ENCODE assay signal across 9 cellular contexts in genomic region chr17:49388290-49388640, GRCh38. TPM values are rescaled to one million over a fixed set of nuclear protein-coding genes. Genes with fewer than 3 reads are reported as not detected.
A peak's percentile ranks its signal among the peaks of the same experiment; 100 is the strongest.
DNase-seq lines count a peak whose midpoint lies in the region; ATAC-seq, FAIRE-seq and TF ChIP-seq lines count a peak whose summit lies in the region.
"Had no signal": no experiment of that assay in that cellular context is flagged by ENCODE, and none has a peak within 500 bp of the region (broad histone marks: within the 10 kb centered on the region; RNA-seq: fewer than 3 reads in every experiment).

No MANE protein-coding gene starts in this region.

- H3K27me3 ChIP-seq in HepG2 (ENCODE audit: control insufficient read depth in 1 of 2, insufficient read depth in 2 of 2, low read length in 2 of 2) (no peaks in the 10 kb centered on the region), tibial artery (peaks cover 0 to 25% of the 10 kb centered on the region in 2 donors)
- H3K27me3 ChIP-seq: SJCRH30 had no signal

- POLR2A ChIA-PET in HepG2 (lab: Yijun Ruan, JAX) = interaction anchor here (1.8 kb wide), 1 partner anchor 27 kb away, joined by 4 read pairs; no protein-coding TSS in a partner anchor

- FAIRE-seq in GM12891 (lab: Jason Lieb, UNC) (no peak), HepG2 (lab: Jason Lieb, UNC) (no peak), D721Med (lab: Jason Lieb, UNC) (no peak)

- no peak for TF ChIP-seq RAD21 in HepG2 (CRISPR knock-in tag; IDR thresholded peaks at IDR 0.05)

- no peak for TF ChIP-seq CTCF in HepG2 (CRISPR knock-in tag; IDR thresholded peaks at IDR 0.05)
- TF ChIP-seq CTCF in tibial artery (IDR thresholded peaks at IDR 0.05) = no peak
- TF ChIP-seq CTCF in D721Med (IDR thresholded peaks at IDR 0.05; ENCODE audit: insufficient read depth, missing control alignments) = no peak

- no peaks in the 10 kb centered on the region for H3K79me2 ChIP-seq in HepG2 (ENCODE audit: insufficient read depth, low read length)

- H2AFZ ChIP-seq in HepG2 (ENCODE audit: low read length) = no peak overlapping the region

- peak overlapping the region; percentile 78 for H3K4me3 Mint-ChIP-seq in T-helper 2 cell treated with Interferon-gamma antibody and Interleukin-4, amounts not matched to agents 5 μg/mL and 100 μg/mL, for 36 hours

- no peak for DNase-seq in GM12891 (ENCODE audit: insufficient read length, low spot score)
- no peak for DNase-seq in T-helper 2 cell treated with Interferon-gamma antibody and Interleukin-4, amounts not matched to agents 5 μg/mL and 100 μg/mL, for 36 hours (ENCODE audit: low spot score)
- no peak for DNase-seq in HepG2 (ENCODE audit: low spot score)
- DNase-seq in NCI-H2107 (lab: John Stamatoyannopoulos, UW) = no peak
- no peak for DNase-seq in tibial artery
- no peak for DNase-seq in stimulated activated CD8-positive, alpha-beta memory T cell treated with anti-CD3 and anti-CD28 coated beads, Interleukin-4, amount 100 ng/mL, for 48 hours
- DNase-seq in D721Med (ENCODE audit: insufficient read length, low spot score) = no peak
- DNase-seq: SJCRH30 had no signal

- BruUV-seq in HepG2 (replicated peaks; lab: Mats Ljungman, UMichigan) = no TSS peak

- TF ChIP-seq POLR2A in GM12891 (IDR thresholded peaks at IDR 0.05; ENCODE audit: low read depth, low read length) (no peak), HepG2 (IDR thresholded peaks at IDR 0.05; ENCODE audit: insufficient read depth in 1 of 2, low read depth in 2 of 2, low read length in 2 of 2) (no peak)

- H3K4me2 ChIP-seq in HepG2 (ENCODE audit: low read depth, low read length) = peak overlapping the region; percentile 69

- CTCF ChIA-PET in HepG2 (lab: Yijun Ruan, JAX; ENCODE audit: low intra/inter-chr PET ratio, low total read pairs) = no interaction called here

- H4K20me1 ChIP-seq in HepG2 (ENCODE audit: insufficient read depth, low read length) = no peaks in the 10 kb centered on the region

- H3K4me1 ChIP-seq in HepG2 (ENCODE audit: insufficient read depth, low read length) (peaks cover 61% of the 10 kb centered on the region), tibial artery (peaks cover 0 to 19% (median 0%) of the 10 kb centered on the region in 4 donors)

- intact Hi-C loops in HepG2 (cut with micrococcal nuclease; ENCODE audit: unreplicated experiment) (no loop called here), tibial artery (cut with DNase I; ENCODE audit: low total_unique reads) (no loop called here)

- peaks cover 42% of the 10 kb centered on the region for H3K4me1 Mint-ChIP-seq in T-helper 2 cell treated with Interferon-gamma antibody and Interleukin-4, amounts not matched to agents 5 μg/mL and 100 μg/mL, for 36 hours (ENCODE audit: low read depth)

- H3K36me3 Mint-ChIP-seq in T-helper 2 cell treated with Interferon-gamma antibody and Interleukin-4, amounts not matched to agents 5 μg/mL and 100 μg/mL, for 36 hours (ENCODE audit: low read depth) = peaks cover 5% of the 10 kb centered on the region

- H3K27ac ChIP-seq in HepG2 (ENCODE audit: extremely low read length, insufficient read depth, low read length) = no peak overlapping the region
- no peak overlapping the region for H3K27ac ChIP-seq in tibial artery
- H3K27ac ChIP-seq: SJCRH30 had no signal

- in situ Hi-C loops in HepG2 (cut with HindIII; ENCODE audit: extremely low pct_ligation_motif_present, low pct_unique_long_range_greater_than_20kb) = no loop called here

- 42% methylated on average over 6 of the region's 6 CpGs for WGBS in HepG2 (ENCODE audit: low lambda C conversion rate)

- TF ChIP-seq EP300 in HepG2 (IDR thresholded peaks at IDR 0.05; ENCODE audit: low read depth in 2 of 2, low read length in 2 of 2) = no peak
- TF ChIP-seq EP300 in HepG2 (CRISPR knock-in tag; IDR thresholded peaks at IDR 0.05; ENCODE audit: borderline replicate concordance) = no peak

- H3K9me3 ChIP-seq in HepG2 (ENCODE audit: low read length) (no peaks in the 10 kb centered on the region), tibial artery (no peaks in the 10 kb centered on the region)
- H3K9me3 ChIP-seq: SJCRH30 had no signal

- H3K36me3 ChIP-seq in HepG2 (replicated peaks in 1 of 2; ENCODE audit: control insufficient read depth in 1 of 2, insufficient read depth in 2 of 2, low read length in 2 of 2) (no peaks in the 10 kb centered on the region), tibial artery (no peaks in the 10 kb centered on the region)
- H3K36me3 ChIP-seq: SJCRH30 had no signal

- H3K27ac Mint-ChIP-seq in T-helper 2 cell treated with Interferon-gamma antibody and Interleukin-4, amounts not matched to agents 5 μg/mL and 100 μg/mL, for 36 hours = peak overlapping the region; percentile 91

- peaks cover 7% of the 10 kb centered on the region for H3K27me3 Mint-ChIP-seq in T-helper 2 cell treated with Interferon-gamma antibody and Interleukin-4, amounts not matched to agents 5 μg/mL and 100 μg/mL, for 36 hours (ENCODE audit: low read depth)

- peak overlapping the region in 1 of 3 experiments; percentile 9; a peak in 1 of 6 replicates for H3K4me3 ChIP-seq in HepG2 (replicated peaks in 1 of 3; ENCODE audit: insufficient read depth in 1 of 3, low read depth in 2 of 3, low read length in 3 of 3)
- H3K4me3 ChIP-seq in tibial artery = no peak overlapping the region
- H3K4me3 ChIP-seq: SJCRH30 had no signal

- peak; percentile 51 for ATAC-seq in HG02678 (IDR thresholded peaks at IDR 0.05; ENCODE audit: unreplicated experiment)
- no peak for ATAC-seq in HepG2

- H3K9me3 Mint-ChIP-seq in T-helper 2 cell treated with Interferon-gamma antibody and Interleukin-4, amounts not matched to agents 5 μg/mL and 100 μg/mL, for 36 hours = no peaks in the 10 kb centered on the region

- H3K9ac ChIP-seq in HepG2 (ENCODE audit: insufficient read depth, low read depth, low read length) = no peak overlapping the region

TF ChIP-seq in GM12891, 5 proteins besides CTCF, POLR2A, EP300 and RAD21:
- TF ChIP-seq SPI1 (IDR thresholded peaks at IDR 0.05; ENCODE audit: low read depth, low read length) (peak; percentile 62), PAX5 (IDR thresholded peaks at IDR 0.05; ENCODE audit: insufficient read depth, low read length, severe bottlenecking) (no peak)

TF ChIP-seq in HepG2, 621 proteins besides CTCF, POLR2A, EP300 and RAD21 (continues in another document):
- no peak for TF ChIP-seq ZKSCAN8 (CRISPR knock-in tag; IDR thresholded peaks at IDR 0.05; ENCODE audit: borderline replicate concordance)
- TF ChIP-seq ZNF329 (CRISPR knock-in tag; IDR thresholded peaks at IDR 0.05; ENCODE audit: low read depth) = no peak
- no peak for TF ChIP-seq ONECUT2 (CRISPR knock-in tag; IDR thresholded peaks at IDR 0.05)
- TF ChIP-seq PCBP1 (IDR thresholded peaks at IDR 0.05; ENCODE audit: borderline replicate concordance, low read depth, low read length) = no peak
- TF ChIP-seq ZSCAN25 (CRISPR knock-in tag; IDR thresholded peaks at IDR 0.05) = no peak

RNA-seq across cellular contexts. Expression of gene ZNF652, which starts 26.2 kb away (rescaled TPM):
- polyA plus RNA-seq in GM12891 (2012; ENCODE audit: low read depth, missing spikeins) = 1.3 TPM
- total RNA-seq in HepG2 (2016; rRNA removed; fragmentation: Illumina TruSeq; extraction: Trizol) = 30.2 and 58.2 TPM in 2 replicates
- 12.2 and 13.8 TPM in 2 replicates for total RNA-seq in HepG2 (2016; cell fraction: cytosol; rRNA removed; fragmentation: Illumina TruSeq; extraction: Trizol; ENCODE audit: low read depth)
- total RNA-seq in HepG2 (2016; cell fraction: insoluble cytoplasmic fraction; rRNA removed; fragmentation: Illumina TruSeq; extraction: Trizol) = 28.9 and 51.4 TPM in 2 replicates
- total RNA-seq in HepG2 (2016; cell fraction: membrane; rRNA removed; fragmentation: Illumina TruSeq; extraction: Trizol) = 22.6 and 24.4 TPM in 2 replicates
- total RNA-seq in HepG2 (2016; cell fraction: nucleus; rRNA removed; fragmentation: Illumina TruSeq; extraction: Trizol) = 28.7 and 34.7 TPM in 2 replicates
- 15.8 and 16.2 TPM in 2 replicates for polyA plus RNA-seq in HepG2 (2011; rRNA removed)
- polyA plus RNA-seq in HepG2 (2011; cell fraction: cytosol; rRNA removed) = 8.1 and 11.9 TPM in 2 replicates
- 10.7 and 11.7 TPM in 2 replicates for polyA plus RNA-seq in HepG2 (2011; cell fraction: nucleus; rRNA removed)
- polyA plus RNA-seq in HepG2 (2012) = 9.9 and 13.6 TPM in 2 replicates
- 1.9 and 2.2 TPM in 2 replicates for polyA plus RNA-seq in HepG2 (2016; cell fraction: cytosol; fragmentation: Illumina TruSeq; extraction: Trizol; ENCODE audit: low read depth)
- polyA plus RNA-seq in HepG2 (2016; cell fraction: insoluble cytoplasmic fraction; fragmentation: Illumina TruSeq; extraction: Trizol; ENCODE audit: low read depth) = 36.1 and 37.0 TPM in 2 replicates
- polyA plus RNA-seq in HepG2 (2016; cell fraction: membrane; fragmentation: Illumina TruSeq; extraction: Trizol; ENCODE audit: low read depth) = 8.3 and 8.9 TPM in 2 replicates
- polyA plus RNA-seq in HepG2 (2016; cell fraction: nucleus; fragmentation: Illumina TruSeq; extraction: Trizol; ENCODE audit: insufficient read depth, low read depth) = 34.4 and 37.4 TPM in 2 replicates
- 46.7 and 47.2 TPM in 2 replicates for polyA minus RNA-seq in HepG2 (2011; rRNA and poly(A)+ RNA removed; ENCODE audit: low replicate concordance)
- polyA minus RNA-seq in HepG2 (2011; cell fraction: cytosol; rRNA and poly(A)+ RNA removed) = 38.3 and 51.1 TPM in 2 replicates
- polyA minus RNA-seq in HepG2 (2011; cell fraction: nucleus; rRNA and poly(A)+ RNA removed) = 32.1 and 40.2 TPM in 2 replicates

RNA-seq across cellular contexts. Expression of gene PHB1, which starts 26.4 kb away (rescaled TPM):
- polyA plus RNA-seq in GM12891 (2012; ENCODE audit: low read depth, missing spikeins) = 194 TPM
- total RNA-seq in HepG2 (2016; rRNA removed; fragmentation: Illumina TruSeq; extraction: Trizol) = 515 and 623 TPM in 2 replicates
- 133 and 145 TPM in 2 replicates for total RNA-seq in HepG2 (2016; cell fraction: cytosol; rRNA removed; fragmentation: Illumina TruSeq; extraction: Trizol; ENCODE audit: low read depth)
- total RNA-seq in HepG2 (2016; cell fraction: insoluble cytoplasmic fraction; rRNA removed; fragmentation: Illumina TruSeq; extraction: Trizol) = 510 and 641 TPM in 2 replicates
- 238 and 242 TPM in 2 replicates for total RNA-seq in HepG2 (2016; cell fraction: membrane; rRNA removed; fragmentation: Illumina TruSeq; extraction: Trizol)
- 214 and 243 TPM in 2 replicates for total RNA-seq in HepG2 (2016; cell fraction: nucleus; rRNA removed; fragmentation: Illumina TruSeq; extraction: Trizol)
- polyA plus RNA-seq in HepG2 (2011; rRNA removed) = 688 and 721 TPM in 2 replicates
- 568 and 609 TPM in 2 replicates for polyA plus RNA-seq in HepG2 (2011; cell fraction: cytosol; rRNA removed)
- 175 and 197 TPM in 2 replicates for polyA plus RNA-seq in HepG2 (2011; cell fraction: nucleus; rRNA removed)
- polyA plus RNA-seq in HepG2 (2012) = 461 and 478 TPM in 2 replicates
- polyA plus RNA-seq in HepG2 (2016; cell fraction: cytosol; fragmentation: Illumina TruSeq; extraction: Trizol; ENCODE audit: low read depth) = 175 and 189 TPM in 2 replicates
- 675 and 689 TPM in 2 replicates for polyA plus RNA-seq in HepG2 (2016; cell fraction: insoluble cytoplasmic fraction; fragmentation: Illumina TruSeq; extraction: Trizol; ENCODE audit: low read depth)
- 218 and 222 TPM in 2 replicates for polyA plus RNA-seq in HepG2 (2016; cell fraction: membrane; fragmentation: Illumina TruSeq; extraction: Trizol; ENCODE audit: low read depth)
- polyA plus RNA-seq in HepG2 (2016; cell fraction: nucleus; fragmentation: Illumina TruSeq; extraction: Trizol; ENCODE audit: insufficient read depth, low read depth) = 412 and 415 TPM in 2 replicates
- polyA minus RNA-seq in HepG2 (2011; rRNA and poly(A)+ RNA removed; ENCODE audit: low replicate concordance) = 950 and 1,090 TPM in 2 replicates
- 133 and 158 TPM in 2 replicates for polyA minus RNA-seq in HepG2 (2011; cell fraction: cytosol; rRNA and poly(A)+ RNA removed)
- 74.5 and 93.1 TPM in 2 replicates for polyA minus RNA-seq in HepG2 (2011; cell fraction: nucleus; rRNA and poly(A)+ RNA removed)
